12 cellular contexts compared by ENCODE assay signal in the genomic region with DNA sequence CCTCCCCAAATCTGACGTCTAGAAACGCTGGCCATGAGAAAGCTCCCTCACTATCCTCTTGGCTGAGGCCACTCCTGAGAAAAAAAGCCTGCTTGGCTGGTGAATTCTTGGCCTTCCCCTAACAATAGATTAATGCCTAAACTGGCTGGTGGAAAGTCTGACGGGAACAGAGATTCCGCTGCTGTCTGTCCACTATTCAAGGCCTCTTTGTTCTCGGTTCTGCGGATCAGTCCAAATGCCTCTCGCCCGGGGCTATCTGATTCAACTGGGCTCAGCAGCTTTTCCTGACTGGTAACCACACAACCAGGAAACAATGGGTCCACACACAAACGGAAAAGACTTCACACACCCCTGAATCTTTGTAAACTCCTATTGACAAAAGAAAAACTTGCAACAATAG. TPM values are rescaled to one million over a fixed set of nuclear protein-coding genes. Genes with fewer than 3 reads are reported as not detected.
A peak's percentile ranks its signal among the peaks of the same experiment; 100 is the strongest.
DNase-seq lines count a peak whose midpoint lies in the region; ATAC-seq and TF ChIP-seq lines count a peak whose summit lies in the region.
"Had no signal": no experiment of that assay in that cellular context is flagged by ENCODE, and none has a peak within 500 bp of the region (broad histone marks: within the 10 kb centered on the region; RNA-seq: fewer than 3 reads in every experiment).

No MANE protein-coding gene starts in this region.

- DNase-seq in SJSA1 (ENCODE audit: low read depth in 1 of 2, low spot score in 2 of 2) (peak; percentile 61 to 81), esophagus squamous epithelium (lab: John Stamatoyannopoulos, UW) (no peak), superior temporal gyrus (ENCODE audit: extremely low spot score) (peak; percentile 70), activated gamma-delta T cell (lab: John Stamatoyannopoulos, UW) (no peak), DMS153 treated with DMSO at 0.1 percent for 48 hours (lab: John Stamatoyannopoulos, UW; ENCODE audit: unreplicated experiment) (no peak)
- DNase-seq: activated CD4-positive, alpha-beta memory T cell treated with anti-CD3 and anti-CD28 coated beads, Interleukin-2, amount 10 ng/mL, durations not matched to agents 7 days and 5 days; NCI-H187 treated with DMSO at 0.1 percent for 48 hours; SHP77 treated with DMSO at 0.1 percent for 48 hours had no signal

- intact Hi-C loops in esophagus squamous epithelium (cut with DNase I) = no loop called here

- ATAC-seq in GM21390 (IDR thresholded peaks at IDR 0.05; ENCODE audit: unreplicated experiment) (no peak), HG02759 (IDR thresholded peaks at IDR 0.05; ENCODE audit: unreplicated experiment) (no peak)

- H3K27ac ChIP-seq in SJSA1 = peak overlapping the region; percentile 37; the same call in 1 of the 2 replicates
- peak overlapping the region; percentile 13 to 79 (median 32) for H3K27ac ChIP-seq in esophagus squamous epithelium
- peak overlapping the region; percentile 70 for H3K27ac ChIP-seq in mesodermal cell (ENCODE audit: low read depth, low read length, severe bottlenecking)
- H3K27ac ChIP-seq: HL-60 had no signal

- no peak for TF ChIP-seq CTCF in esophagus squamous epithelium (IDR thresholded peaks at IDR 0.05)

- H3K4me1 ChIP-seq in SJSA1 (replicated peaks) = peaks cover 33% of the 10 kb centered on the region
- peaks cover 3 to 77% (median 30%) of the 10 kb centered on the region in 3 donors for H3K4me1 ChIP-seq in esophagus squamous epithelium
- H3K4me1 ChIP-seq in mesodermal cell (ENCODE audit: control insufficient read depth, insufficient read depth, low read length, poor library complexity, severe bottlenecking) = peaks cover 21% of the 10 kb centered on the region

- no peak for TF ChIP-seq POLR2A in esophagus squamous epithelium (IDR thresholded peaks at IDR 0.05)

- H3K9me3 ChIP-seq in SJSA1 (replicated peaks) (no peaks in the 10 kb centered on the region), esophagus squamous epithelium (no peaks in the 10 kb centered on the region), mesodermal cell (ENCODE audit: control insufficient read depth, low read length) (no peaks in the 10 kb centered on the region)

- H3K4me3 ChIP-seq in SJSA1 (no peak overlapping the region), esophagus squamous epithelium (no peak overlapping the region), mesodermal cell (ENCODE audit: extremely low read depth, insufficient read depth, low read length, poor library complexity, severe bottlenecking) (no peak overlapping the region)

- 31 to 40% methylated on average over 8 to 9 of the region's 9 CpGs for WGBS in esophagus squamous epithelium, 2 donors
- 66 to 78% methylated on average over 9 of the region's 9 CpGs for WGBS in mesodermal cell (ENCODE audit: insufficient coverage in 2 of 2), 2 experiments

- H3K27me3 ChIP-seq in SJSA1 (replicated peaks) = no peaks in the 10 kb centered on the region
- peaks cover 0 to 18% (median 0%) of the 10 kb centered on the region in 4 donors for H3K27me3 ChIP-seq in esophagus squamous epithelium

- H3K36me3 ChIP-seq in SJSA1 (peaks cover 18% of the 10 kb centered on the region), esophagus squamous epithelium (no peaks in the 10 kb centered on the region), mesodermal cell (ENCODE audit: control insufficient read depth, insufficient read depth, low read length) (peaks cover 10% of the 10 kb centered on the region)

RNA-seq across cellular contexts. Expression of a gene that starts 27.2 kb away (rescaled TPM):
- 199 and 310 TPM in 2 replicates for total RNA-seq in SJSA1 (2014; rRNA removed; shearing (Covaris generic))
- 10 to 100 TPM in 1 of 4 donors, 1 to 10 TPM in 2, under 1 TPM in 1; 0.72 to 10.9 (median 5.9) TPM for total RNA-seq in esophagus squamous epithelium
- polyA plus RNA-seq in mesodermal cell (2013, experiment 1 of 2) = 297 TPM
- 256 TPM for polyA plus RNA-seq in mesodermal cell (2013, experiment 2 of 2)
- total RNA-seq: activated CD4-positive, alpha-beta memory T cell treated with anti-CD3 and anti-CD28 coated beads, Interleukin-2, amount 10 ng/mL, durations not matched to agents 7 days and 5 days had no signal

Comparison
In these comparisons a context has a peak if more than half of its experiments do, and no peak if none do; other contexts are left out.
1. DNase-seq: peak in SJSA1 (2 of 2) and superior temporal gyrus (single experiment); none in esophagus squamous epithelium (single experiment), activated gamma-delta T cell (single experiment) and DMS153 treated with DMSO at 0.1 percent for 48 hours (single experiment).
2. RNA of a gene that starts 27.2 kb away (total RNA-seq): 199 to 310 TPM in SJSA1; 0.72 to 10.9 TPM in esophagus squamous epithelium; every median in the first group is over 10 times any median in the second.
3. Peak in every context shown above with its lines, with median percentiles within 50 percentile points of each other: H3K27ac ChIP-seq.